ENCODE assay signal across 28 cellular contexts in the genomic region with DNA sequence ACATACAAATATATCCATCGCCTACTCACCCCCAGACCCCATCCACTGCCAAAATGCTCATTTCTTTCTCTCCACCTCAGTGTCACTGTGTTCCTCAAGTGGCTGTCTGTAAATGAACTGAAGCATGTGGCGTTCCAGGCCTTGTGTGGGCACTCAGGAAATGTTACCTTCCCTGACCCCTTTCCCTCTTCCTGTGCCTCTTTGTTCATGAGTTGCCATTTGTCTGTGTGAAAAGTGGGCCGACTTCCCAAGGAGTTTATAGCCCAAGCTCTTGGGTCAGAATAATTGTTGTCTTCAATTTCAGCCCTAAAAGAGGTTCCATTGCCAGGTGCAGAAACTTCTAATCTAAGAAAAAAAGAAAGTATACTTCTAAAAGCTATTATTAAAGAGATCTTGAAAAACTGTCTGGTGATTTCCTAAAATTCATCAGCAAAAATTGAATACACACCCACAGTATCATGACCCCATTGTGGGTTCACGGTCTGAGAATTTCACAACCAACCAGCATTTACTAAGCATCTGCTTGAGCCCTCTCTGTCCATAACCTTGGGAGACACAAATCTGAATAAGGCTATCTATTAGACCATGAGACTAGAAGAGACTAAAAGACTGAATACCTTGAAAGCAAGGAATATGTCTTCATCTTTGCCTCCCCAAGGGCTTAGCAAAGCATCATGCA.
A peak's percentile ranks its signal among the peaks of the same experiment; 100 is the strongest.
DNase-seq lines count a peak whose midpoint lies in the region; ATAC-seq and TF ChIP-seq lines count a peak whose summit lies in the region.
"Had no signal": no experiment of that assay in that cellular context is flagged by ENCODE, and none has a peak within 500 bp of the region (broad histone marks: within the 10 kb centered on the region; RNA-seq: fewer than 3 reads in every experiment).

No MANE protein-coding gene starts in this region.

- TF ChIP-seq POLR2A in NB4 (IDR thresholded peaks at IDR 0.05; ENCODE audit: extremely low read depth, insufficient read length): no peak

- H3K27me3 Mint-ChIP-seq in naive thymus-derived CD4-positive, alpha-beta T cell: peaks cover 0 to 3% (median 0%) of the 10 kb centered on the region in 5 donors
- H3K27me3 Mint-ChIP-seq: activated naive CD8-positive, alpha-beta T cell treated with anti-CD3 and anti-CD28 coated beads, Interleukin-2, amount 10 ng/mL, durations not matched to agents 7 days and 5 days; activated T-cell treated with anti-CD3 and anti-CD28 coated beads, Interleukin-2, amount 50 U/mL, for 24 hours had no signal

- no peak overlapping the region for H3K4me3 ChIP-seq in BLaER1
- H3K4me3 ChIP-seq in NB4 (ENCODE audit: low read depth, low read length): no peak overlapping the region
- no peak overlapping the region for H3K4me3 ChIP-seq in naive thymus-derived CD4-positive, alpha-beta T cell (ENCODE audit: low read length)
- H3K4me3 ChIP-seq: tibial nerve had no signal

- H3K4me1 Mint-ChIP-seq in naive thymus-derived CD4-positive, alpha-beta T cell: peaks cover 6 to 15% (median 8%) of the 10 kb centered on the region in 7 donors

- no peaks in the 10 kb centered on the region for H3K36me3 Mint-ChIP-seq in naive thymus-derived CD4-positive, alpha-beta T cell
- H3K36me3 Mint-ChIP-seq: activated naive CD8-positive, alpha-beta T cell treated with anti-CD3 and anti-CD28 coated beads, Interleukin-2, amount 10 ng/mL, durations not matched to agents 7 days and 5 days; WTC11 had no signal

- H3K9ac ChIP-seq in BLaER1: no peak overlapping the region

- intact Hi-C loops in naive thymus-derived CD4-positive, alpha-beta T cell (cut with micrococcal nuclease): no loop called here

- no peaks in the 10 kb centered on the region for H4K20me1 ChIP-seq in BLaER1

- H3K4me2 ChIP-seq in BLaER1: peak overlapping the region; percentile 30; the same call in 1 of the 2 replicates

- CTCF ChIA-PET in naive thymus-derived CD4-positive, alpha-beta T cell (lab: Charles Lee): no interaction called here

- DNase-seq in DMS79 (lab: John Stamatoyannopoulos, UW) (peak; percentile 66), NB4 (ENCODE audit: low read depth) (peak; percentile 70), iris pigment epithelial cell (ENCODE audit: low read depth) (peak; percentile 55), pons (ENCODE audit: low spot score) (no peak)
- no peak for DNase-seq in stimulated activated CD8-positive, alpha-beta memory T cell treated with anti-CD3 and anti-CD28 coated beads, Interleukin-4, amount 100 ng/mL, for 48 hours
- DNase-seq in naive thymus-derived CD4-positive, alpha-beta T cell: no peak
- DNase-seq: activated effector memory CD4-positive, alpha-beta T cell treated with anti-CD3 and anti-CD28 coated beads, Interleukin-2, amount 50 U/mL, for 16 hours; activated naive CD8-positive, alpha-beta T cell treated with anti-CD3 and anti-CD28 coated beads, Interleukin-2, amount 10 ng/mL, durations not matched to agents 7 days and 5 days; activated T-cell treated with anti-CD3 and anti-CD28 coated beads, Interleukin-2, amount 50 U/mL, for 24 hours; aorta; C1 segment of cervical spinal cord; COR-L47; DMS53; effector CD4-positive, alpha-beta T cell; GDM1; glutamatergic neuron; islet precursor cell; left ventricle myocardium superior; NCI-H1105 treated with DMSO at 0.1 percent for 48 hours; NCI-H1930; NCI-H526 treated with DMSO at 0.1 percent for 48 hours; Right ventricle myocardium superior; stimulated activated CD4-positive, alpha-beta T cell treated with anti-CD3 and anti-CD28 coated beads, Interleukin-4, amount 100 ng/mL, for 24 hours had no signal

- no peak overlapping the region for H3K4me3 Mint-ChIP-seq in naive thymus-derived CD4-positive, alpha-beta T cell
- H3K4me3 Mint-ChIP-seq: activated naive CD8-positive, alpha-beta T cell treated with anti-CD3 and anti-CD28 coated beads, Interleukin-2, amount 10 ng/mL, durations not matched to agents 7 days and 5 days; activated T-cell treated with anti-CD3 and anti-CD28 coated beads, Interleukin-2, amount 50 U/mL, for 24 hours; WTC11 had no signal

- H3K27ac Mint-ChIP-seq in naive thymus-derived CD4-positive, alpha-beta T cell: no peak overlapping the region
- H3K27ac Mint-ChIP-seq: activated naive CD8-positive, alpha-beta T cell treated with anti-CD3 and anti-CD28 coated beads, Interleukin-2, amount 10 ng/mL, durations not matched to agents 7 days and 5 days; activated T-cell treated with anti-CD3 and anti-CD28 coated beads, Interleukin-2, amount 50 U/mL, for 24 hours; WTC11 had no signal

- H3K36me3 ChIP-seq in BLaER1: no peaks in the 10 kb centered on the region
- H3K36me3 ChIP-seq in naive thymus-derived CD4-positive, alpha-beta T cell (ENCODE audit: control insufficient read depth in 2 of 3, insufficient read depth in 3 of 3, low read length in 3 of 3): no peaks in the 10 kb centered on the region
- H3K36me3 ChIP-seq: tibial nerve had no signal

- no peak for ATAC-seq in naive thymus-derived CD4-positive, alpha-beta T cell
- ATAC-seq: HCT116, left ventricle myocardium superior, Panc1, WTC11 had no signal

- peaks cover 37% of the 10 kb centered on the region for H3K4me1 ChIP-seq in BLaER1
- no peaks in the 10 kb centered on the region for H3K4me1 ChIP-seq in naive thymus-derived CD4-positive, alpha-beta T cell (ENCODE audit: control insufficient read depth in 2 of 2, insufficient read depth in 2 of 2, low read length in 2 of 2)

- no peak for TF ChIP-seq CTCF in NB4 (IDR thresholded peaks at IDR 0.05; ENCODE audit: low read depth, low read length)

- H3K27ac ChIP-seq in BLaER1: no peak overlapping the region; the same call in 1 of the 2 replicates
- no peak overlapping the region for H3K27ac ChIP-seq in naive thymus-derived CD4-positive, alpha-beta T cell (ENCODE audit: low read depth, low read length)
- H3K27ac ChIP-seq: tibial nerve had no signal

- POLR2A ChIA-PET in naive thymus-derived CD4-positive, alpha-beta T cell (lab: Charles Lee): no interaction called here

- no peaks in the 10 kb centered on the region; the same call in 1 of the 2 replicates for H3K9me3 ChIP-seq in BLaER1
- H3K9me3 ChIP-seq in naive thymus-derived CD4-positive, alpha-beta T cell (ENCODE audit: control insufficient read depth in 2 of 3, low read length in 3 of 3): no peaks in the 10 kb centered on the region
- H3K9me3 ChIP-seq: tibial nerve had no signal

- H3K27me3 ChIP-seq in BLaER1: no peaks in the 10 kb centered on the region
- no peaks in the 10 kb centered on the region for H3K27me3 ChIP-seq in naive thymus-derived CD4-positive, alpha-beta T cell (ENCODE audit: control insufficient read depth in 2 of 2, insufficient read depth in 2 of 2, low read length in 2 of 2)
- H3K27me3 ChIP-seq: tibial nerve had no signal

- H3K9me3 Mint-ChIP-seq in naive thymus-derived CD4-positive, alpha-beta T cell: no peaks in the 10 kb centered on the region
- H3K9me3 Mint-ChIP-seq: activated naive CD8-positive, alpha-beta T cell treated with anti-CD3 and anti-CD28 coated beads, Interleukin-2, amount 10 ng/mL, durations not matched to agents 7 days and 5 days; activated T-cell treated with anti-CD3 and anti-CD28 coated beads, Interleukin-2, amount 50 U/mL, for 24 hours; WTC11 had no signal

Comparison
In these comparisons a context has a peak if more than half of its experiments do, and no peak if none do; other contexts are left out.
1. DNase-seq: peak in DMS79 (single experiment), NB4 (single experiment) and iris pigment epithelial cell (single experiment); none in stimulated activated CD8-positive, alpha-beta memory T cell treated with anti-CD3 and anti-CD28 coated beads, Interleukin-4, amount 100 ng/mL, for 48 hours (single experiment), naive thymus-derived CD4-positive, alpha-beta T cell (0 of 9) and pons (single experiment).